Comparison of ENCODE assay signal across 20 cellular contexts in genomic region chr18:11495441-11495840, GRCh38.
"Had no signal": no experiment of that assay in that cellular context is flagged by ENCODE, and none has a peak within 500 bp of the region (broad histone marks: within the 10 kb centered on the region; RNA-seq: fewer than 3 reads in every experiment).

No MANE protein-coding gene starts in this region.

- ATAC-seq: HepG2 had no signal

- DNase-seq: IMR-90, Karpas-422, KG1, MM.1S, NCI-H1092 treated with DMSO at 0.1 percent for 48 hours, NCI-H1436, NCI-H187, NCI-H2029, NCI-H2081 treated with DMSO at 0.1 percent for 48 hours, NCI-H2171, NCI-H226, NCI-H446, NCI-H510A, NCI-H524 treated with DMSO at 0.1 percent for 48 hours, NCI-H69, NCI-H774, SHP77, SK-N-SH had no signal

- FAIRE-seq: HepG2, RCC 7860 had no signal
